13 cellular contexts compared by ENCODE assay signal in genomic region chr2:42951263-42951938, GRCh38.
DNase-seq lines count a peak whose midpoint lies in the region; ATAC-seq and TF ChIP-seq lines count a peak whose summit lies in the region.
"Had no signal": no experiment of that assay in that cellular context is flagged by ENCODE, and none has a peak within 500 bp of the region (broad histone marks: within the 10 kb centered on the region; RNA-seq: fewer than 3 reads in every experiment).

No MANE protein-coding gene starts in this region.

- H3K4me3 Mint-ChIP-seq in Caco-2 (ENCODE audit: unreplicated experiment), result no peak overlapping the region

- H3K27me3 Mint-ChIP-seq in Caco-2 (ENCODE audit: insufficient read depth, unreplicated experiment), result no peaks in the 10 kb centered on the region

- CTCF ChIA-PET in Caco-2 (lab: Charles Lee), result interaction anchor here (0.6 kb wide), 1 partner anchor 124 kb away, joined by 8 read pairs; no protein-coding TSS in a partner anchor

- H3K4me2 ChIP-seq in mesendoderm (ENCODE audit: low read length), result no peak overlapping the region

- BruUV-seq in Caco-2 (replicated peaks; lab: Mats Ljungman, UMichigan), result no TSS peak

- ATAC-seq in left cardiac atrium (peak; percentile 50 to 65), HG02763 (IDR thresholded peaks at IDR 0.05; ENCODE audit: unreplicated experiment) (no peak), GM18870 (IDR thresholded peaks at IDR 0.05; ENCODE audit: unreplicated experiment) (no peak)
- ATAC-seq: pancreas had no signal

- H3K27ac ChIP-seq in angular gyrus (ENCODE audit: low read depth, low read length) (peak overlapping the region; percentile 22), mesendoderm (ENCODE audit: low read depth, low read length) (no peak overlapping the region)
- H3K27ac ChIP-seq: pancreas had no signal

- H3K27me3 ChIP-seq in Caco-2 (replicated peaks; ENCODE audit: control insufficient read depth, insufficient read depth, low read length), result no peaks in the 10 kb centered on the region
- no peaks in the 10 kb centered on the region for H3K27me3 ChIP-seq in BE2C
- no peaks in the 10 kb centered on the region for H3K27me3 ChIP-seq in mesendoderm (ENCODE audit: insufficient read depth, low read length, poor library complexity)
- H3K27me3 ChIP-seq: pancreas had no signal

- no peak overlapping the region for H3K4ac ChIP-seq in mesendoderm (ENCODE audit: low read depth, low read length)

- no peak overlapping the region for H3K56ac ChIP-seq in mesendoderm (ENCODE audit: low read length)

- intact Hi-C loops in Caco-2 (cut with micrococcal nuclease; ENCODE audit: unreplicated experiment) (no loop called here), left cardiac atrium (cut with DNase I) (no loop called here)

- no peak overlapping the region for H2BK120ac ChIP-seq in mesendoderm (ENCODE audit: low read depth, low read length)

- TF ChIP-seq CTCF in Caco-2 (IDR thresholded peaks at IDR 0.05; ENCODE audit: insufficient read depth in 1 of 2, low read depth in 1 of 2, low read length in 1 of 2, severe bottlenecking in 1 of 2, unreplicated experiment in 1 of 2) (no peak), BE2C (IDR thresholded peaks at IDR 0.05; ENCODE audit: low read depth, low read length) (no peak)

- peaks cover 4% of the 10 kb centered on the region for H3K36me3 Mint-ChIP-seq in Caco-2 (ENCODE audit: insufficient read depth, unreplicated experiment)

- no peak overlapping the region for H2BK5ac ChIP-seq in mesendoderm (ENCODE audit: low read length)

- peaks cover 77% of the 10 kb centered on the region for H3K4me1 ChIP-seq in Caco-2
- H3K4me1 ChIP-seq in BE2C, result no peaks in the 10 kb centered on the region; the same call in 1 of the 2 replicates
- H3K4me1 ChIP-seq in mesendoderm (ENCODE audit: control insufficient read depth, low read depth, low read length), result no peaks in the 10 kb centered on the region

- no peak overlapping the region for H3K18ac ChIP-seq in mesendoderm (ENCODE audit: low read length)

- no peak overlapping the region for H3K4me3 ChIP-seq in Caco-2 (ENCODE audit: low read depth, low read length)
- no peak overlapping the region for H3K4me3 ChIP-seq in BE2C (ENCODE audit: low read depth, low read length)
- no peak overlapping the region for H3K4me3 ChIP-seq in mesendoderm (ENCODE audit: low read length)
- H3K4me3 ChIP-seq: pancreas had no signal

- no peak overlapping the region for H3K23ac ChIP-seq in mesendoderm (ENCODE audit: low read length)

- H3K9me3 Mint-ChIP-seq in Caco-2 (ENCODE audit: unreplicated experiment), result no peaks in the 10 kb centered on the region

- H3K9ac ChIP-seq in mesendoderm (ENCODE audit: low read length), result no peak overlapping the region

- no CpG with 5 or more reads among the region's 8 CpGs for WGBS in mesendoderm (ENCODE audit: extremely low coverage, insufficient coverage, low lambda C conversion rate)

- no peaks in the 10 kb centered on the region for H3K79me1 ChIP-seq in mesendoderm (ENCODE audit: low read length)

- POLR2A ChIA-PET in Caco-2 (lab: Charles Lee), result no interaction called here

- H3K36me3 ChIP-seq in Caco-2 (ENCODE audit: control insufficient read depth, insufficient read depth, low read length) (no peaks in the 10 kb centered on the region), BE2C (no peaks in the 10 kb centered on the region), mesendoderm (ENCODE audit: control insufficient read depth, insufficient read depth, low read length) (no peaks in the 10 kb centered on the region)
- H3K36me3 ChIP-seq: pancreas had no signal

- no peaks in the 10 kb centered on the region for H3K9me3 ChIP-seq in Caco-2
- H3K9me3 ChIP-seq in BE2C, result no peaks in the 10 kb centered on the region
- H3K9me3 ChIP-seq: pancreas had no signal

- H3K79me2 ChIP-seq in mesendoderm (ENCODE audit: control insufficient read depth, insufficient read depth, low read length), result no peaks in the 10 kb centered on the region

- peaks cover 63% of the 10 kb centered on the region for H3K4me1 Mint-ChIP-seq in Caco-2 (ENCODE audit: low read depth, unreplicated experiment)

- H4K8ac ChIP-seq in mesendoderm (ENCODE audit: low read depth, low read length), result no peak overlapping the region

- H2AK5ac ChIP-seq in mesendoderm (ENCODE audit: low read length), result no peak overlapping the region

- no peak for DNase-seq in Caco-2
- no peak for DNase-seq in left cardiac atrium
- DNase-seq in pons (ENCODE audit: low spot score), result peak; percentile 35
- DNase-seq in BE2C, result no peak
- no peak for DNase-seq in mesendoderm
- DNase-seq: activated CD4-positive, alpha-beta T cell treated with anti-CD3 and anti-CD28 coated beads, Interleukin-2, amount 50 U/mL, for 1 hour; activated naive CD4-positive, alpha-beta T cell treated with anti-CD3 and anti-CD28 coated beads, Interleukin-2, amount 50 U/mL, for 16 hours; MM.1S; NCI-H524; pancreas had no signal

- H3K27ac Mint-ChIP-seq in Caco-2 (ENCODE audit: unreplicated experiment), result peak overlapping the region; percentile 83

- no peak overlapping the region for H2BK15ac ChIP-seq in mesendoderm (replicated peaks; ENCODE audit: low read depth)

- H4K5ac ChIP-seq in mesendoderm (ENCODE audit: low read length), result no peak overlapping the region

Comparison
In these comparisons a context has a peak if more than half of its experiments do, and no peak if none do; other contexts are left out.
1. ATAC-seq: peak in left cardiac atrium (2 of 2); none in HG02763 (single experiment) and GM18870 (single experiment).